ENCODE assay signal across 18 cellular contexts in genomic region chr2:233245406-233245805, GRCh38. TPM values are rescaled to one million over a fixed set of nuclear protein-coding genes. Genes with fewer than 3 reads are reported as not detected.
DNase-seq lines count a peak whose midpoint lies in the region; ATAC-seq, FAIRE-seq and TF ChIP-seq lines count a peak whose summit lies in the region.
"Had no signal": no experiment of that assay in that cellular context is flagged by ENCODE, and none has a peak within 500 bp of the region (broad histone marks: within the 10 kb centered on the region; RNA-seq: fewer than 3 reads in every experiment).

No MANE protein-coding gene starts in this region.

- peaks cover 41% of the 10 kb centered on the region for H3K4me1 ChIP-seq in A549
- peaks cover 46% of the 10 kb centered on the region for H3K4me1 ChIP-seq in CD8-positive, alpha-beta memory T cell (ENCODE audit: insufficient read depth, low read length)
- H3K4me1 ChIP-seq in vagina = no peaks in the 10 kb centered on the region

- no peak for TF ChIP-seq POLR2A in A549 (IDR thresholded peaks at IDR 0.05; ENCODE audit: low read length)
- TF ChIP-seq POLR2A in vagina (IDR thresholded peaks at IDR 0.05) = no peak

- no peak for DNase-seq in A549 (ENCODE audit: low read depth in 1 of 2, low spot score in 1 of 2)
- DNase-seq in CD8-positive, alpha-beta memory T cell = no peak
- no peak for DNase-seq in T-cell
- no peak for DNase-seq in naive thymus-derived CD8-positive, alpha-beta T cell
- DNase-seq in AG08396 (ENCODE audit: low spot score) = no peak
- DNase-seq in DMS79 (lab: John Stamatoyannopoulos, UW) = no peak
- no peak for DNase-seq in vagina (ENCODE audit: extremely low spot score in 2 of 2)
- DNase-seq: ACHN, DMS 273 treated with DMSO at 0.1 percent for 48 hours, KBM-7, MG63, NCI-H1105, NCI-H187 treated with DMSO at 0.1 percent for 48 hours, NCI-H446, NCI-H774, SHP77 had no signal

- H3K4me3 ChIP-seq in A549 (no peak overlapping the region), vagina (no peak overlapping the region)
- H3K4me3 ChIP-seq in CD8-positive, alpha-beta memory T cell (ENCODE audit: low read length) = no peak overlapping the region
- H3K4me3 ChIP-seq: MG63 had no signal

- H3K9me3 ChIP-seq in A549 (no peaks in the 10 kb centered on the region), vagina (no peaks in the 10 kb centered on the region)
- no peaks in the 10 kb centered on the region for H3K9me3 ChIP-seq in CD8-positive, alpha-beta memory T cell (ENCODE audit: low read length)
- H3K9me3 ChIP-seq: MG63 had no signal

- whole genome bisulfite sequencing in A549 (ENCODE audit: missing lambda C conversion rate) = 59% methylated on average over 6 of the region's 6 CpGs

- H3K4me1 Mint-ChIP-seq in CD8-positive, alpha-beta memory T cell = peaks cover 45 to 62% (median 60%) of the 10 kb centered on the region in 3 donors
- H3K4me1 Mint-ChIP-seq in T-cell = peaks cover 67 to 74% (median 74%) of the 10 kb centered on the region in 3 donors
- peaks cover 25 to 77% (median 71%) of the 10 kb centered on the region in 4 donors for H3K4me1 Mint-ChIP-seq in naive thymus-derived CD8-positive, alpha-beta T cell

- H3K36me3 ChIP-seq in CD8-positive, alpha-beta memory T cell (ENCODE audit: insufficient read depth, low read length) = no peaks in the 10 kb centered on the region
- H3K36me3 ChIP-seq in vagina = no peaks in the 10 kb centered on the region
- H3K36me3 ChIP-seq: MG63 had no signal

- no peak overlapping the region for H3K4me3 Mint-ChIP-seq in CD8-positive, alpha-beta memory T cell
- H3K4me3 Mint-ChIP-seq in T-cell = no peak overlapping the region
- H3K4me3 Mint-ChIP-seq in naive thymus-derived CD8-positive, alpha-beta T cell = no peak overlapping the region
- H3K4me3 Mint-ChIP-seq: B cell had no signal

- TF ChIP-seq EP300 in A549 (IDR thresholded peaks at IDR 0.05) = no peak

- FAIRE-seq in A549 (lab: Jason Lieb, UNC) = no peak

- no peaks in the 10 kb centered on the region for H3K27me3 Mint-ChIP-seq in CD8-positive, alpha-beta memory T cell
- H3K27me3 Mint-ChIP-seq in T-cell = no peaks in the 10 kb centered on the region
- H3K27me3 Mint-ChIP-seq in naive thymus-derived CD8-positive, alpha-beta T cell = no peaks in the 10 kb centered on the region
- H3K27me3 Mint-ChIP-seq: B cell had no signal

- H3K27me3 ChIP-seq in CD8-positive, alpha-beta memory T cell (ENCODE audit: insufficient read depth, low read length, poor library complexity, severe bottlenecking) = no peaks in the 10 kb centered on the region
- H3K27me3 ChIP-seq in vagina = no peaks in the 10 kb centered on the region
- H3K27me3 ChIP-seq: MG63 had no signal

- ATAC-seq in A549 (no peak), T-cell (replicated peaks in 1 of 4) (no peak)
- no peak for ATAC-seq in naive thymus-derived CD8-positive, alpha-beta T cell
- ATAC-seq: Panc1 had no signal

- no peak for TF ChIP-seq CTCF in A549 (IDR thresholded peaks at IDR 0.05)
- TF ChIP-seq CTCF in vagina (IDR thresholded peaks at IDR 0.05) = no peak

- no peaks in the 10 kb centered on the region for H3K9me3 Mint-ChIP-seq in CD8-positive, alpha-beta memory T cell
- H3K9me3 Mint-ChIP-seq in T-cell = no peaks in the 10 kb centered on the region
- H3K9me3 Mint-ChIP-seq in naive thymus-derived CD8-positive, alpha-beta T cell = no peaks in the 10 kb centered on the region

- CTCF ChIA-PET in A549 (lab: Yijun Ruan, JAX) = interaction anchor here (1.6 kb wide), 1 partner anchor 9 kb away, joined by 4 read pairs; no protein-coding TSS in a partner anchor
- CTCF ChIA-PET in CD8-positive, alpha-beta memory T cell (lab: Charles Lee) = no interaction called here
- CTCF ChIA-PET in T-cell (lab: Charles Lee) = no interaction called here

- H3K36me3 Mint-ChIP-seq in CD8-positive, alpha-beta memory T cell = no peaks in the 10 kb centered on the region
- H3K36me3 Mint-ChIP-seq in T-cell = no peaks in the 10 kb centered on the region
- H3K36me3 Mint-ChIP-seq in naive thymus-derived CD8-positive, alpha-beta T cell = no peaks in the 10 kb centered on the region

- H3K27ac ChIP-seq in A549 (peak overlapping the region; percentile 35 to 78; a peak in 4 of 6 replicates), vagina (no peak overlapping the region)
- no peak overlapping the region for H3K27ac ChIP-seq in CD8-positive, alpha-beta memory T cell (ENCODE audit: low read depth, low read length)

- intact Hi-C loops in vagina (cut with DNase I) = no loop called here

- peak overlapping the region; percentile 30; the same call in 1 of the 3 replicates for H3K4me2 ChIP-seq in A549

- peak overlapping the region in 5 of 8 donors; percentile 7 to 45 (median 20) for H3K27ac Mint-ChIP-seq in CD8-positive, alpha-beta memory T cell
- H3K27ac Mint-ChIP-seq in T-cell = peak overlapping the region; percentile 79 to 80
- peak overlapping the region in 6 of 10 donors; percentile 23 to 88 (median 49) for H3K27ac Mint-ChIP-seq in naive thymus-derived CD8-positive, alpha-beta T cell

- no peak for TF ChIP-seq RAD21 in A549 (conservative IDR thresholded peaks at IDR 0.05 in 1 of 2, IDR thresholded peaks at IDR 0.05 in 1 of 2)

- POLR2A ChIA-PET in A549 (lab: Yijun Ruan, JAX) (no interaction called here), T-cell (lab: Charles Lee) (no interaction called here)
- POLR2A ChIA-PET in CD8-positive, alpha-beta memory T cell (lab: Charles Lee) = no interaction called here
- POLR2A ChIA-PET in naive thymus-derived CD8-positive, alpha-beta T cell (lab: Charles Lee) = no interaction called here

TF ChIP-seq in A549, 52 proteins besides CTCF, POLR2A, EP300 and RAD21:
- TF ChIP-seq FOXS1 (CRISPR knock-in tag; IDR thresholded peaks at IDR 0.05) (no peak), GATA3 (IDR thresholded peaks at IDR 0.05; ENCODE audit: borderline replicate concordance) (peak; percentile 29; the same call in 1 of the 2 replicates)

RNA-seq across cellular contexts. Expression of gene ATG16L1, which starts 6.1 kb away (rescaled TPM):
- 70.9 and 72.3 TPM in 2 replicates for polyA plus RNA-seq in A549 (2011; rRNA removed)
- 33.9 and 40.9 TPM in 2 replicates for polyA plus RNA-seq in A549 (2012; cell fraction: cytosol; rRNA removed)
- polyA plus RNA-seq in A549 (2012; cell fraction: nucleus; rRNA removed) = 58.9 and 71.6 TPM in 2 replicates
- 42.5 to 45.1 TPM (median 44.5 TPM) in 3 replicates for polyA plus RNA-seq in A549 (2017; fragmentation: RNase III; extraction: RNeasy Plus Mini Kit Qiagen cat#74134 plus additional on column Dnase treatment)
- 49.8 and 52.7 TPM in 2 replicates for polyA minus RNA-seq in A549 (2011; rRNA and poly(A)+ RNA removed)
- total RNA-seq in CD8-positive, alpha-beta memory T cell = 10 to 100 TPM; 32.0 to 34.2 TPM
- polyA plus RNA-seq in CD8-positive, alpha-beta memory T cell = 19.5 TPM
- total RNA-seq in T-cell = 100 to 1,000 TPM in 1 of 5 donors, 10 to 100 TPM in 4; 73.9 to 117 (median 83.4) TPM
- 10 to 100 TPM; 76.4 to 78.5 TPM for total RNA-seq in naive thymus-derived CD8-positive, alpha-beta T cell
- polyA plus RNA-seq in naive thymus-derived CD8-positive, alpha-beta T cell = 10 to 100 TPM; 12.4 to 19.3 (median 15.7) TPM
- total RNA-seq in vagina = 29.2 TPM

Comparison
In these comparisons a context has a peak if more than half of its experiments do, and no peak if none do; other contexts are left out.
1. H3K27ac ChIP-seq: peak in A549 (2 of 2); none in CD8-positive, alpha-beta memory T cell (single experiment) and vagina (single experiment).
2. H3K27ac Mint-ChIP-seq: peak in every context shown above with its lines; median percentile 80 in T-cell; 49 in naive thymus-derived CD8-positive, alpha-beta T cell; 20 in CD8-positive, alpha-beta memory T cell.